ENCODE assay signal across 1 cellular context in genomic region chr19:19865750-19866598, GRCh38.
TF ChIP-seq lines count a peak whose summit lies in the region.

ZNF253 (plus strand) TSS chr19:19865882; CDS start chr19:19865997, 115 bp downstream.

TF ChIP-seq in GM23338, 12 proteins besides CTCF, POLR2A, EP300 and RAD21 (continued from another document):
- TF ChIP-seq ZNF462 (CRISPR knock-in tag; IDR thresholded peaks at IDR 0.05) (no peak), CREB1 (CRISPR knock-in tag; IDR thresholded peaks at IDR 0.05; ENCODE audit: low read depth) (0 out of 2 replicates have a peak, but pooled peaks have one; percentile 4), POLR2AphosphoS5 (IDR thresholded peaks at IDR 0.05; ENCODE audit: low read depth) (peak; percentile 99), EZH2phosphoT487 (IDR thresholded peaks at IDR 0.05; ENCODE audit: unreplicated experiment) (no peak)
